16 cellular contexts compared by ENCODE assay signal in the genomic region with DNA sequence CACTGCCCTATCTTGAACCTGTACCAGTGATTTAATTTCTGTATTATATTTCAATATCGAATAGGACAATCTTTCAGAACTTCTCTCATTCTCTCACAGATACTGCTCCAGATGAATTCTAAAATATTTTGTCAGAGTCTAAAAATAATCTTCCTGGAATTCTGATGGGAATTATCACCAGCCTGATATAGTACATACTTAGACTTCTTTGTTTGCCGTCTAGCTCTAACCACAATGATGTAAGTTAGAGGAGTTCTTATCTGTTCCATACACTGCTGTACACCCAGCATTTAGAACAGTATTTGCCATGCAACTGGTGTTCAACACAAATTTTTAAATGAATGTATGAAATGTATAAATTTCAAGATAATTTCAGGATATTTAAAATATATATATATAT. TPM values are rescaled to one million over a fixed set of nuclear protein-coding genes. Genes with fewer than 3 reads are reported as not detected.
DNase-seq lines count a peak whose midpoint lies in the region; ATAC-seq, FAIRE-seq and TF ChIP-seq lines count a peak whose summit lies in the region.
"Had no signal": no experiment of that assay in that cellular context is flagged by ENCODE, and none has a peak within 500 bp of the region (broad histone marks: within the 10 kb centered on the region; RNA-seq: fewer than 3 reads in every experiment).

No MANE protein-coding gene starts in this region.

- TF ChIP-seq POLR2A in GM12892 (IDR thresholded peaks at IDR 0.05; ENCODE audit: low read depth, low read length), result no peak

- ATAC-seq in HG03520 (IDR thresholded peaks at IDR 0.05; ENCODE audit: unreplicated experiment), result no peak

- no peak for TF ChIP-seq CTCF in choroid plexus epithelial cell (conservative IDR thresholded peaks at IDR 0.05; ENCODE audit: low read depth, low read length)

- no peak overlapping the region for H3K4me3 ChIP-seq in choroid plexus epithelial cell (ENCODE audit: low read depth, low read length)

- FAIRE-seq in GM12892 (lab: Jason Lieb, UNC), result no peak

- DNase-seq in AG08396 (ENCODE audit: low spot score), result peak; percentile 39
- peak; percentile 45 for DNase-seq in LHCN-M2 (ENCODE audit: low read depth)
- peak; percentile 89 for DNase-seq in choroid plexus epithelial cell (ENCODE audit: low read depth)
- DNase-seq in kidney glomerular epithelial cell (lab: John Stamatoyannopoulos, UW), result peak; percentile 8
- DNase-seq in GM12892 (ENCODE audit: insufficient read length), result no peak
- no peak for DNase-seq in COR-L47 (lab: John Stamatoyannopoulos, UW)
- no peak for DNase-seq in Ammon's horn (ENCODE audit: low spot score)
- DNase-seq: amygdala, BE2C, DMS153, HCEC 1CT, MV-4-11, NCI-H2029 treated with DMSO at 0.1 percent for 48 hours, SHP77, T1000 had no signal

RNA-seq across cellular contexts. Expression of gene HUS1B, which starts 1.3 kb away (rescaled TPM):
- 0.17 and 0.19 TPM in 2 replicates for total RNA-seq in LHCN-M2 (2014; rRNA removed)
- 0.15 TPM for polyA plus RNA-seq in LHCN-M2 (2012)
- 0.28 TPM for polyA plus RNA-seq in GM12892 (2012; ENCODE audit: missing spikeins)

RNA-seq across cellular contexts. Expression of gene EXOC2, which starts 34.7 kb away (rescaled TPM):
- total RNA-seq in LHCN-M2 (2014; rRNA removed), result 30.7 and 35.2 TPM in 2 replicates
- polyA plus RNA-seq in LHCN-M2 (2012), result 14.6 TPM
- 12.3 TPM for polyA plus RNA-seq in GM12892 (2012; ENCODE audit: missing spikeins)

Comparison
In these comparisons a context has a peak if more than half of its experiments do, and no peak if none do; other contexts are left out.
1. DNase-seq: peak in AG08396 (single experiment), LHCN-M2 (single experiment), choroid plexus epithelial cell (single experiment) and kidney glomerular epithelial cell (single experiment); none in GM12892 (single experiment), COR-L47 (single experiment) and Ammon's horn (single experiment).